Comparison of ENCODE assay signal across 13 cellular contexts in the genomic region with DNA sequence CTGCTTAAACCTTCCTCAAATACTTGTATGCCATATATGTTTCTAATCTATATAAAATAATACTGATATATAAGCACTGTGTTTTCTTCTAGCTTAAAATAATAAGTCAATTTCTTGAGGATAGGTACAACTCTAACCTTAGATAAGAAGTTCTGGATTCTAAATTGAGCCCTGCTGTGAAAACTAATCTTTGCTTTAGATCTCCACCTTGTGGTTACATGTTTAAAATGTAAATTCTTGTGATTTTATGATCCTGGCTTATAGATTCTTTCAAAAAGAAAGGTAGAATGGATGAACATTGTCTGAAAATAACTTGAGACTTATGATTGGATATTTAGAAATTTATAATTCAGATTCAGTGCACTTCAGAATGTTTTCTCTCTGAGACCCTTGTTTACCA. TPM values are rescaled to one million over a fixed set of nuclear protein-coding genes. Genes with fewer than 3 reads are reported as not detected.
A peak's percentile ranks its signal among the peaks of the same experiment; 100 is the strongest.
DNase-seq lines count a peak whose midpoint lies in the region; ATAC-seq, FAIRE-seq and TF ChIP-seq lines count a peak whose summit lies in the region.
"Had no signal": no experiment of that assay in that cellular context is flagged by ENCODE, and none has a peak within 500 bp of the region (broad histone marks: within the 10 kb centered on the region; RNA-seq: fewer than 3 reads in every experiment).

No MANE protein-coding gene starts in this region.

- peak; percentile 77 for FAIRE-seq in TTC549 (lab: Jason Lieb, UNC)

- no peak overlapping the region for H2AFZ ChIP-seq in Karpas-422 (ENCODE audit: low read length)

- ATAC-seq in right lobe of liver: peak in 2 of 4 donors; percentile 35 to 43
- ATAC-seq in HG02885 (IDR thresholded peaks at IDR 0.05; ENCODE audit: poor library complexity, unreplicated experiment): no peak

- no peaks in the 10 kb centered on the region for H3K79me2 ChIP-seq in Karpas-422 (ENCODE audit: low read length)

- no peak overlapping the region for H3K4me2 ChIP-seq in Karpas-422 (ENCODE audit: low read depth, low read length, poor library complexity, severe bottlenecking)

- peak in 3 of 4 donors; percentile 17 to 34 (median 22) for TF ChIP-seq CTCF in right lobe of liver (IDR thresholded peaks at IDR 0.05)
- TF ChIP-seq CTCF in GM10266 (IDR thresholded peaks at IDR 0.05; ENCODE audit: control insufficient read depth, insufficient read depth, low read depth, missing control alignments): no peak

- peaks cover 11% of the 10 kb centered on the region for H3K9me3 Mint-ChIP-seq in activated CD4-positive, alpha-beta T cell treated with anti-CD3 and anti-CD28 coated beads, Interleukin-2, amount 10 ng/mL, durations not matched to agents 7 days and 5 days
- H3K9me3 Mint-ChIP-seq: T-cell had no signal

- no peaks in the 10 kb centered on the region; the same call in 1 of the 2 replicates for H3K9me3 ChIP-seq in Karpas-422 (ENCODE audit: low read length)
- no peaks in the 10 kb centered on the region for H3K9me3 ChIP-seq in right lobe of liver
- H3K9me3 ChIP-seq: neutrophil had no signal

- H3K27me3 Mint-ChIP-seq in activated CD4-positive, alpha-beta T cell treated with anti-CD3 and anti-CD28 coated beads, Interleukin-2, amount 10 ng/mL, durations not matched to agents 7 days and 5 days: peaks cover 8% of the 10 kb centered on the region

- H3K9ac ChIP-seq in Karpas-422 (ENCODE audit: low read length): no peak overlapping the region

- H3K36me3 ChIP-seq in Karpas-422 (ENCODE audit: insufficient read depth, low read length) (no peaks in the 10 kb centered on the region; the same call in 1 of the 2 replicates), right lobe of liver (no peaks in the 10 kb centered on the region)
- H3K36me3 ChIP-seq: neutrophil had no signal

- H3K4me1 ChIP-seq in Karpas-422 (ENCODE audit: low read length) (peaks cover 11% of the 10 kb centered on the region), right lobe of liver (peaks cover 0 to 5% (median 0%) of the 10 kb centered on the region in 4 donors)

- peak; percentile 22 for DNase-seq in DMS114 treated with DMSO at 0.1 percent for 48 hours (lab: John Stamatoyannopoulos, UW; ENCODE audit: unreplicated experiment)
- peak; percentile 79 for DNase-seq in Karpas-422
- DNase-seq in right lobe of liver: no peak
- DNase-seq in NCI-H2107 treated with DMSO at 0.1 percent for 48 hours (lab: John Stamatoyannopoulos, UW; ENCODE audit: unreplicated experiment): no peak
- no peak for DNase-seq in activated CD4-positive, alpha-beta T cell treated with anti-CD3 and anti-CD28 coated beads, Interleukin-2, amount 10 ng/mL, durations not matched to agents 7 days and 5 days
- no peak for DNase-seq in GM10266 (ENCODE audit: extremely low spot score)
- DNase-seq: NCI-H1092; stimulated activated CD4-positive, alpha-beta T cell treated with anti-CD3 and anti-CD28 coated beads, Interleukin-4, amount 100 ng/mL, for 1 hour; T-cell had no signal

- H3K27me3 ChIP-seq in Karpas-422 (ENCODE audit: low read length): no peaks in the 10 kb centered on the region
- H3K27me3 ChIP-seq in right lobe of liver: peaks cover 0 to 3% of the 10 kb centered on the region in 2 donors
- H3K27me3 ChIP-seq: neutrophil had no signal

- CTCF ChIA-PET in activated CD4-positive, alpha-beta T cell treated with anti-CD3 and anti-CD28 coated beads, Interleukin-2, amount 10 ng/mL, durations not matched to agents 7 days and 5 days (lab: Charles Lee): interaction anchor here (0.6 to 0.9 kb wide), 3 partner anchors 13 to 524 kb away, joined by 3 to 6 read pairs (median 4); no protein-coding TSS in a partner anchor

- H3K27ac ChIP-seq in Karpas-422 (ENCODE audit: low read length): no peak overlapping the region
- H3K27ac ChIP-seq in right lobe of liver: no peak overlapping the region
- H3K27ac ChIP-seq: coronary artery had no signal

- H3K9me2 ChIP-seq in Karpas-422 (replicated peaks; ENCODE audit: insufficient read depth, low read length): no peaks in the 10 kb centered on the region

- TF ChIP-seq POLR2A in right lobe of liver (IDR thresholded peaks at IDR 0.05): no peak

- no peak overlapping the region for H3K4me3 ChIP-seq in Karpas-422 (ENCODE audit: low read length)
- H3K4me3 ChIP-seq in right lobe of liver: no peak overlapping the region
- H3K4me3 ChIP-seq: coronary artery had no signal

- peaks cover 18% of the 10 kb centered on the region for H3K4me1 Mint-ChIP-seq in activated CD4-positive, alpha-beta T cell treated with anti-CD3 and anti-CD28 coated beads, Interleukin-2, amount 10 ng/mL, durations not matched to agents 7 days and 5 days

- POLR2A ChIA-PET in activated CD4-positive, alpha-beta T cell treated with anti-CD3 and anti-CD28 coated beads, Interleukin-2, amount 10 ng/mL, durations not matched to agents 7 days and 5 days (lab: Charles Lee): no interaction called here

- H4K20me1 ChIP-seq in Karpas-422 (ENCODE audit: insufficient read depth, low read depth, low read length): no peaks in the 10 kb centered on the region

- intact Hi-C loops in right lobe of liver (cut with DNase I): no loop called here

- H3K36me3 Mint-ChIP-seq in activated CD4-positive, alpha-beta T cell treated with anti-CD3 and anti-CD28 coated beads, Interleukin-2, amount 10 ng/mL, durations not matched to agents 7 days and 5 days (ENCODE audit: low read depth): peaks cover 13% of the 10 kb centered on the region
- H3K36me3 Mint-ChIP-seq: T-cell had no signal

- no peak overlapping the region for H3K27ac Mint-ChIP-seq in activated CD4-positive, alpha-beta T cell treated with anti-CD3 and anti-CD28 coated beads, Interleukin-2, amount 10 ng/mL, durations not matched to agents 7 days and 5 days

- no peak overlapping the region for H3K4me3 Mint-ChIP-seq in activated CD4-positive, alpha-beta T cell treated with anti-CD3 and anti-CD28 coated beads, Interleukin-2, amount 10 ng/mL, durations not matched to agents 7 days and 5 days

RNA-seq across cellular contexts. Expression of a gene that starts 38.9 kb away (rescaled TPM):
- 0.18 and 0.63 TPM in 2 replicates for total RNA-seq in Karpas-422 (2014; rRNA removed; shearing (Covaris generic); ENCODE audit: low replicate concordance)
- 1 to 10 TPM; 4.7 to 7.5 (median 5.7) TPM for total RNA-seq in right lobe of liver
- under 1 TPM; 0.07 to 0.21 TPM for total RNA-seq in activated CD4-positive, alpha-beta T cell treated with anti-CD3 and anti-CD28 coated beads, Interleukin-2, amount 10 ng/mL, durations not matched to agents 7 days and 5 days

Comparison
In these comparisons a context has a peak if more than half of its experiments do, and no peak if none do; other contexts are left out.
1. DNase-seq: peak in DMS114 treated with DMSO at 0.1 percent for 48 hours (single experiment) and Karpas-422 (single experiment); none in right lobe of liver (0 of 3), NCI-H2107 treated with DMSO at 0.1 percent for 48 hours (single experiment), activated CD4-positive, alpha-beta T cell treated with anti-CD3 and anti-CD28 coated beads, Interleukin-2, amount 10 ng/mL, durations not matched to agents 7 days and 5 days (single experiment) and GM10266 (single experiment).